24 cellular contexts compared by ENCODE assay signal in genomic region chr2:36677386-36677785, GRCh38. TPM values are rescaled to one million over a fixed set of nuclear protein-coding genes. Genes with fewer than 3 reads are reported as not detected.
DNase-seq lines count a peak whose midpoint lies in the region; ATAC-seq and TF ChIP-seq lines count a peak whose summit lies in the region.
"Had no signal": no experiment of that assay in that cellular context is flagged by ENCODE, and none has a peak within 500 bp of the region (broad histone marks: within the 10 kb centered on the region; RNA-seq: fewer than 3 reads in every experiment).

No MANE protein-coding gene starts in this region.

- no peaks in the 10 kb centered on the region for H3K79me2 ChIP-seq in DND-41 (ENCODE audit: insufficient read depth, low read length)

- H3K4me3 Mint-ChIP-seq in natural killer cell: no peak overlapping the region
- H3K4me3 Mint-ChIP-seq: activated CD4-positive, alpha-beta T cell treated with anti-CD3 and anti-CD28 coated beads, Interleukin-2, amount 10 ng/mL, durations not matched to agents 24 days and 14 days; dendritic cell treated with granulocyte-macrophage colony-stimulating factor and Interleukin-4, amounts not matched to agents 40 ng/mL and 50 ng/mL, for 4 days; neural crest cell; T-cell had no signal

- H3K9ac ChIP-seq in DND-41 (ENCODE audit: low read depth, low read length): no peak overlapping the region

- TF ChIP-seq CTCF in DND-41 (IDR thresholded peaks at IDR 0.05; ENCODE audit: borderline replicate concordance, extremely low read depth, low read length, poor library complexity, severe bottlenecking) (no peak), natural killer cell (IDR thresholded peaks at IDR 0.05) (no peak)

- H4K20me1 ChIP-seq in DND-41 (ENCODE audit: insufficient read depth, low read length): no peaks in the 10 kb centered on the region

- ATAC-seq in DND-41 (ENCODE audit: insufficient read depth, low read depth) (peak; percentile 33; the same call in 1 of the 3 replicates), HG03354 (IDR thresholded peaks at IDR 0.05; ENCODE audit: poor library complexity, severe bottlenecking, unreplicated experiment) (peak; percentile 44), GM18873 (IDR thresholded peaks at IDR 0.05; ENCODE audit: low FRiP score, unreplicated experiment) (no peak), natural killer cell (no peak)
- ATAC-seq: HCT116; heart right ventricle; left lung; psoas muscle; stimulated activated naive B cell treated with anti-CD40 and anti-IgM and Interleukin-4, amounts not matched to agents 10 μg/mL and 1 μg/mL and 100 μg/mL, for 72 hours; T-cell had no signal

- H3K4me1 ChIP-seq in DND-41 (ENCODE audit: insufficient read depth, low read length): no peaks in the 10 kb centered on the region
- H3K4me1 ChIP-seq: psoas muscle had no signal

- H3K27me3 ChIP-seq in DND-41 (ENCODE audit: insufficient read depth, low read length, poor library complexity): peaks cover 6% of the 10 kb centered on the region
- H3K27me3 ChIP-seq: cardiac muscle cell, left lung had no signal

- no peaks in the 10 kb centered on the region for H3K36me3 ChIP-seq in DND-41 (ENCODE audit: insufficient read depth, low read length)
- H3K36me3 ChIP-seq: cardiac muscle cell, heart right ventricle, left lung had no signal

- intact Hi-C loops in natural killer cell (cut with micrococcal nuclease): no loop called here

- no peak overlapping the region for H3K4me2 ChIP-seq in DND-41 (ENCODE audit: insufficient read depth, low read length)

- H2AFZ ChIP-seq in DND-41 (ENCODE audit: low read depth, low read length): no peak overlapping the region

- peaks cover 15 to 17% of the 10 kb centered on the region in 2 donors for H3K4me1 Mint-ChIP-seq in natural killer cell

- no peak overlapping the region for H3K4me3 ChIP-seq in DND-41 (ENCODE audit: low read depth in 1 of 2, low read length in 2 of 2)
- H3K4me3 ChIP-seq: cardiac muscle cell, heart right ventricle, left lung, psoas muscle had no signal

- H3K27me3 Mint-ChIP-seq in natural killer cell (ENCODE audit: low read depth in 2 of 2): peaks cover 14 to 24% of the 10 kb centered on the region in 2 donors
- H3K27me3 Mint-ChIP-seq: dendritic cell treated with granulocyte-macrophage colony-stimulating factor and Interleukin-4, amounts not matched to agents 40 ng/mL and 50 ng/mL, for 4 days had no signal

- no peak overlapping the region for H3K27ac Mint-ChIP-seq in natural killer cell
- H3K27ac Mint-ChIP-seq: activated CD4-positive, alpha-beta T cell treated with anti-CD3 and anti-CD28 coated beads, Interleukin-2, amount 10 ng/mL, durations not matched to agents 24 days and 14 days; dendritic cell treated with granulocyte-macrophage colony-stimulating factor and Interleukin-4, amounts not matched to agents 40 ng/mL and 50 ng/mL, for 4 days; stimulated activated naive B cell treated with anti-CD40 and anti-IgM and Interleukin-4, amounts not matched to agents 10 μg/mL and 1 μg/mL and 100 μg/mL, for 72 hours; T-cell had no signal

- H3K9me3 Mint-ChIP-seq in natural killer cell: peaks cover 5% of the 10 kb centered on the region in 2 donors
- H3K9me3 Mint-ChIP-seq: dendritic cell treated with granulocyte-macrophage colony-stimulating factor and Interleukin-4, amounts not matched to agents 40 ng/mL and 50 ng/mL, for 4 days had no signal

- no peaks in the 10 kb centered on the region for H3K9me3 ChIP-seq in DND-41 (ENCODE audit: insufficient read depth, low read length, severe bottlenecking)

- no peak for DNase-seq in DND-41
- peak; percentile 52 to 65 for DNase-seq in NOMO-1 (lab: John Stamatoyannopoulos, UW; ENCODE audit: unreplicated experiment in 2 of 2)
- DNase-seq in dermis blood vessel endothelial cell: peak; percentile 38
- no peak for DNase-seq in natural killer cell
- DNase-seq in activated CD4-positive, alpha-beta T cell treated with anti-CD3 and anti-CD28 coated beads, Interleukin-2, amount 50 U/mL, for 4 hours: no peak
- DNase-seq in activated naive CD4-positive, alpha-beta T cell (lab: John Stamatoyannopoulos, UW): no peak
- DNase-seq: activated CD4-positive, alpha-beta T cell treated with anti-CD3 and anti-CD28 coated beads, Interleukin-2, amount 10 ng/mL, durations not matched to agents 24 days and 14 days; activated effector memory CD4-positive, alpha-beta T cell treated with anti-CD3 and anti-CD28 coated beads, Interleukin-2, amount 50 U/mL, for 16 hours; amniotic stem cell; heart right ventricle; left lung; midbrain; NCI-H1105; NCI-H446 treated with DMSO at 0.1 percent for 48 hours; psoas muscle; stimulated activated CD4-positive, alpha-beta T cell treated with anti-CD3 and anti-CD28 coated beads, Interleukin-2, amount 100 ng/mL, for 24 hours; stimulated activated naive B cell treated with anti-CD40 and anti-IgM and Interleukin-4, amounts not matched to agents 10 μg/mL and 1 μg/mL and 100 μg/mL, for 72 hours; T-cell had no signal

- peaks cover 7% of the 10 kb centered on the region for H3K36me3 Mint-ChIP-seq in natural killer cell
- H3K36me3 Mint-ChIP-seq: T-cell had no signal

- H3K27ac ChIP-seq in DND-41 (ENCODE audit: low read length): no peak overlapping the region
- H3K27ac ChIP-seq: cardiac muscle cell, heart right ventricle, left lung, psoas muscle had no signal

RNA-seq across cellular contexts. Expression of gene VIT, which starts 19.1 kb away (rescaled TPM):
- total RNA-seq in dermis blood vessel endothelial cell (0.65 TPM in 1 of 2 replicates, not detected in the other), natural killer cell (1 to 10 TPM; 1.4 to 1.9 (median 1.7) TPM)
- total RNA-seq: activated CD4-positive, alpha-beta T cell treated with anti-CD3 and anti-CD28 coated beads, Interleukin-2, amount 10 ng/mL, durations not matched to agents 24 days and 14 days; cardiac muscle cell; neural crest cell had no signal

Comparison
In these comparisons a context has a peak if more than half of its experiments do, and no peak if none do; other contexts are left out.
1. ATAC-seq: peak in DND-41 (single experiment) and HG03354 (single experiment); none in GM18873 (single experiment) and natural killer cell (0 of 3).
2. DNase-seq: peak in NOMO-1 (2 of 2) and dermis blood vessel endothelial cell (single experiment); none in DND-41 (single experiment), natural killer cell (single experiment), activated CD4-positive, alpha-beta T cell treated with anti-CD3 and anti-CD28 coated beads, Interleukin-2, amount 50 U/mL, for 4 hours (0 of 2) and activated naive CD4-positive, alpha-beta T cell (0 of 4).